In genomic region chr21:15311510-15311909, GRCh38 we compare ENCODE assay signal across 26 cellular contexts.
"Had no signal": no experiment of that assay in that cellular context is flagged by ENCODE, and none has a peak within 500 bp of the region (broad histone marks: within the 10 kb centered on the region; RNA-seq: fewer than 3 reads in every experiment).

No MANE protein-coding gene starts in this region.

- DNase-seq: colonic mucosa; cortex of kidney; dermis blood vessel endothelial cell; dorsolateral prefrontal cortex; effector CD4-positive, alpha-beta T cell; effector CD8-positive, alpha-beta T cell; effector memory CD4-positive, alpha-beta T cell; effector memory CD8-positive, alpha-beta T cell; endodermal cell; erythroblast; esophagus squamous epithelium; foreskin fibroblast; foreskin keratinocyte; foreskin melanocyte; gastrocnemius medialis; glutamatergic neuron; head of caudate nucleus; heart left ventricle; heart right ventricle had no signal

- H3K4me1 ChIP-seq: colonic mucosa had no signal

- H3K27ac ChIP-seq: colonic mucosa, coronary artery, dorsolateral prefrontal cortex, epithelial cell of prostate, esophagus muscularis mucosa, esophagus squamous epithelium, foreskin keratinocyte, gastrocnemius medialis, gastroesophageal sphincter, heart left ventricle had no signal

- H3K4me3 ChIP-seq: colonic mucosa, coronary artery, dorsolateral prefrontal cortex, esophagus muscularis mucosa, esophagus squamous epithelium, gastrocnemius medialis, gastroesophageal sphincter, heart left ventricle, heart right ventricle had no signal

- H3K27me3 ChIP-seq: colonic mucosa, dorsolateral prefrontal cortex, esophagus muscularis mucosa, esophagus squamous epithelium, foreskin keratinocyte, gastrocnemius medialis, gastroesophageal sphincter, heart left ventricle, heart right ventricle had no signal

- H3K36me3 ChIP-seq: colonic mucosa, esophagus muscularis mucosa, esophagus squamous epithelium, gastrocnemius medialis, gastroesophageal sphincter, heart left ventricle, heart right ventricle had no signal

- H3K9me3 ChIP-seq: colonic mucosa, esophagus muscularis mucosa, esophagus squamous epithelium, gastrocnemius medialis, gastroesophageal sphincter, heart left ventricle, heart right ventricle had no signal

- FAIRE-seq: colon, endothelial cell of umbilical vein had no signal

- ATAC-seq: effector memory CD8-positive, alpha-beta T cell; esophagus mucosa; foreskin keratinocyte; gastrocnemius medialis; gastroesophageal sphincter; heart left ventricle; heart right ventricle had no signal
